Comparison of ENCODE assay signal across 12 cellular contexts in the genomic region with DNA sequence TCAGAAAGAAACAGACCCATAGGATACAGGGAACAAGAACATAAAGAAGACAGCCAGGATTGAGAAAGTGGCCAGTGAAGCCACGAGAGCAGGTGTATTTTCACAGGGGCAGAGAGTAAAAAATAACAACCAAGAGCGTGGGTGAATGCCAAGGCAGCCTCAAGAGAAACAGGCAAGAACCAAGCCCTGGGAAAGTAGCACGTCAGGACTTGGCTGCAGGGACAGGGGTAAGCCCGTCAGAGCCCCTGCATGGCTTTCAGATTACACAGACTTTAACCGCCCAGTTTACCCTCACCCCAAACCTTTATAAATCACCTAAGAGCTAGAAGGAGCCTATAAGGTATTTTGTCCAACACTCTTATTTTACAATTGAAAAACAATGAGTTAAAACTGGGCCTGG. TPM values are rescaled to one million over a fixed set of nuclear protein-coding genes. Genes with fewer than 3 reads are reported as not detected.
A peak's percentile ranks its signal among the peaks of the same experiment; 100 is the strongest.
DNase-seq lines count a peak whose midpoint lies in the region; ATAC-seq lines count a peak whose summit lies in the region.
"Had no signal": no experiment of that assay in that cellular context is flagged by ENCODE, and none has a peak within 500 bp of the region (broad histone marks: within the 10 kb centered on the region; RNA-seq: fewer than 3 reads in every experiment).

No MANE protein-coding gene starts in this region.

- H3K27ac ChIP-seq in CD8-positive, alpha-beta memory T cell (ENCODE audit: low read depth, low read length), result peak overlapping the region; percentile 20
- H3K27ac ChIP-seq in naive thymus-derived CD4-positive, alpha-beta T cell (ENCODE audit: low read depth, low read length), result peak overlapping the region; percentile 96
- H3K27ac ChIP-seq in aorta (ENCODE audit: low read depth in 1 of 2, low read length in 2 of 2), result no peak overlapping the region

- H3K4me3 ChIP-seq in CD8-positive, alpha-beta memory T cell (ENCODE audit: low read length), result peak overlapping the region; percentile 74
- peak overlapping the region; percentile 71 for H3K4me3 ChIP-seq in naive thymus-derived CD4-positive, alpha-beta T cell (ENCODE audit: low read length)
- H3K4me3 ChIP-seq in aorta (ENCODE audit: low read length in 2 of 2), result no peak overlapping the region

- DNase-seq in CD8-positive, alpha-beta memory T cell, result peak in 2 of 5 donors; percentile 39 to 66
- DNase-seq in astrocyte of the hippocampus (ENCODE audit: low read depth, low spot score) (peak; percentile 17), aorta (no peak), NCI-H345 (lab: John Stamatoyannopoulos, UW) (no peak), GDM1 (lab: John Stamatoyannopoulos, UW) (no peak)
- peak in 8 of 9 donors; percentile 36 to 64 (median 55) for DNase-seq in naive thymus-derived CD4-positive, alpha-beta T cell
- DNase-seq: mesendoderm; OCI-M1; posterior cingulate gyrus; stimulated activated CD4-positive, alpha-beta T cell treated with anti-CD3 and anti-CD28 coated beads, Interleukin-2, amount 100 ng/mL, for 24 hours had no signal

- H3K9me3 ChIP-seq in CD8-positive, alpha-beta memory T cell (ENCODE audit: low read length), result no peaks in the 10 kb centered on the region
- no peaks in the 10 kb centered on the region for H3K9me3 ChIP-seq in naive thymus-derived CD4-positive, alpha-beta T cell (ENCODE audit: control insufficient read depth in 2 of 3, low read length in 3 of 3)
- no peaks in the 10 kb centered on the region for H3K9me3 ChIP-seq in aorta (ENCODE audit: control insufficient read depth, low read length)

- H3K4me3 Mint-ChIP-seq in CD8-positive, alpha-beta memory T cell, result peak overlapping the region; percentile 70 to 83 (median 81)
- peak overlapping the region; percentile 90 for H3K4me3 Mint-ChIP-seq in T-helper 1 cell treated with Interleukin-12 subunit alpha and Interleukin-12 subunit beta and Interleukin-4 antibody, amounts not matched to agents 30 μg/mL and 1 μg/mL, for 36 hours
- H3K4me3 Mint-ChIP-seq in naive thymus-derived CD4-positive, alpha-beta T cell, result peak overlapping the region; percentile 83 to 99 (median 91)

- peaks cover 79% of the 10 kb centered on the region for H3K4me1 ChIP-seq in CD8-positive, alpha-beta memory T cell (ENCODE audit: insufficient read depth, low read length)
- H3K4me1 ChIP-seq in naive thymus-derived CD4-positive, alpha-beta T cell (ENCODE audit: control insufficient read depth in 2 of 2, insufficient read depth in 2 of 2, low read length in 2 of 2), result peaks cover 55 to 61% of the 10 kb centered on the region in 2 donors
- H3K4me1 ChIP-seq in aorta (ENCODE audit: control insufficient read depth in 1 of 2, insufficient read depth in 2 of 2, low read length in 2 of 2), result no peaks in the 10 kb centered on the region

- no peaks in the 10 kb centered on the region for H3K27me3 ChIP-seq in CD8-positive, alpha-beta memory T cell (ENCODE audit: insufficient read depth, low read length, poor library complexity, severe bottlenecking)
- no peaks in the 10 kb centered on the region for H3K27me3 ChIP-seq in naive thymus-derived CD4-positive, alpha-beta T cell (ENCODE audit: control insufficient read depth in 2 of 2, insufficient read depth in 2 of 2, low read length in 2 of 2)
- H3K27me3 ChIP-seq in aorta (ENCODE audit: control insufficient read depth in 1 of 2, insufficient read depth in 2 of 2, low read length in 1 of 2), result no peaks in the 10 kb centered on the region

- POLR2A ChIA-PET in CD8-positive, alpha-beta memory T cell (lab: Charles Lee), result interaction anchor here (0.6 to 2.2 kb wide), 5 partner anchors 9 to 43 kb away, joined by 4 to 9 read pairs (median 5); partner anchors contain the start of gene ARL4C
- POLR2A ChIA-PET in naive thymus-derived CD4-positive, alpha-beta T cell (lab: Charles Lee), result interaction anchor here (0.9 to 27.5 kb wide), 19 partner anchors 3 to 163 kb away, joined by 3 to 643 read pairs (median 14); partner anchors contain the start of gene ARL4C

- intact Hi-C loops in naive thymus-derived CD4-positive, alpha-beta T cell (cut with micrococcal nuclease), result no loop called here
- intact Hi-C loops in aorta (cut with DNase I), result no loop called here

- H3K36me3 ChIP-seq in CD8-positive, alpha-beta memory T cell (ENCODE audit: insufficient read depth, low read length), result no peaks in the 10 kb centered on the region
- no peaks in the 10 kb centered on the region for H3K36me3 ChIP-seq in naive thymus-derived CD4-positive, alpha-beta T cell (ENCODE audit: control insufficient read depth in 2 of 3, insufficient read depth in 3 of 3, low read length in 3 of 3)
- H3K36me3 ChIP-seq in aorta (ENCODE audit: control insufficient read depth in 1 of 2, insufficient read depth in 2 of 2, low read length in 1 of 2), result no peaks in the 10 kb centered on the region

- WGBS in aorta, 2 donors, result 54 to 58% methylated on average over 5 of the region's 5 CpGs

- peaks cover 5 to 13% (median 10%) of the 10 kb centered on the region in 3 donors for H3K36me3 Mint-ChIP-seq in CD8-positive, alpha-beta memory T cell
- peaks cover 63% of the 10 kb centered on the region for H3K36me3 Mint-ChIP-seq in T-helper 1 cell treated with Interleukin-12 subunit alpha and Interleukin-12 subunit beta and Interleukin-4 antibody, amounts not matched to agents 30 μg/mL and 1 μg/mL, for 36 hours (ENCODE audit: low read depth)
- H3K36me3 Mint-ChIP-seq in naive thymus-derived CD4-positive, alpha-beta T cell, result peaks cover 10 to 67% (median 40%) of the 10 kb centered on the region in 5 donors

- peak overlapping the region; percentile 83 to 99 (median 90) for H3K27ac Mint-ChIP-seq in CD8-positive, alpha-beta memory T cell
- H3K27ac Mint-ChIP-seq in T-helper 1 cell treated with Interleukin-12 subunit alpha and Interleukin-12 subunit beta and Interleukin-4 antibody, amounts not matched to agents 30 μg/mL and 1 μg/mL, for 36 hours, result peak overlapping the region; percentile 94
- peak overlapping the region; percentile 90 to 100 (median 96) for H3K27ac Mint-ChIP-seq in naive thymus-derived CD4-positive, alpha-beta T cell

- H3K27me3 Mint-ChIP-seq in CD8-positive, alpha-beta memory T cell, result no peaks in the 10 kb centered on the region
- H3K27me3 Mint-ChIP-seq in T-helper 1 cell treated with Interleukin-12 subunit alpha and Interleukin-12 subunit beta and Interleukin-4 antibody, amounts not matched to agents 30 μg/mL and 1 μg/mL, for 36 hours (ENCODE audit: low read depth), result no peaks in the 10 kb centered on the region
- no peaks in the 10 kb centered on the region for H3K27me3 Mint-ChIP-seq in naive thymus-derived CD4-positive, alpha-beta T cell

- H3K4me1 Mint-ChIP-seq in CD8-positive, alpha-beta memory T cell, result peaks cover 58 to 86% (median 81%) of the 10 kb centered on the region in 3 donors
- H3K4me1 Mint-ChIP-seq in T-helper 1 cell treated with Interleukin-12 subunit alpha and Interleukin-12 subunit beta and Interleukin-4 antibody, amounts not matched to agents 30 μg/mL and 1 μg/mL, for 36 hours (ENCODE audit: low read depth), result peaks cover 72% of the 10 kb centered on the region
- peaks cover 30 to 88% (median 75%) of the 10 kb centered on the region in 7 donors for H3K4me1 Mint-ChIP-seq in naive thymus-derived CD4-positive, alpha-beta T cell

- H3K9me3 Mint-ChIP-seq in CD8-positive, alpha-beta memory T cell, result peaks cover 0 to 4% (median 0%) of the 10 kb centered on the region in 5 donors
- H3K9me3 Mint-ChIP-seq in T-helper 1 cell treated with Interleukin-12 subunit alpha and Interleukin-12 subunit beta and Interleukin-4 antibody, amounts not matched to agents 30 μg/mL and 1 μg/mL, for 36 hours, result peaks cover 19% of the 10 kb centered on the region
- peaks cover 0 to 16% (median 3%) of the 10 kb centered on the region in 11 donors for H3K9me3 Mint-ChIP-seq in naive thymus-derived CD4-positive, alpha-beta T cell

- ATAC-seq in naive thymus-derived CD4-positive, alpha-beta T cell, result peak; percentile 30
- ATAC-seq in aorta (ENCODE audit: low FRiP score) (no peak), GM19455 (IDR thresholded peaks at IDR 0.05; ENCODE audit: unreplicated experiment) (no peak)

- CTCF ChIA-PET in CD8-positive, alpha-beta memory T cell (lab: Charles Lee), result interaction anchor here (1.7 to 2.5 kb wide), 3 partner anchors 10 to 30 kb away, joined by 3 to 8 read pairs (median 6); no protein-coding TSS in a partner anchor
- CTCF ChIA-PET in naive thymus-derived CD4-positive, alpha-beta T cell (lab: Charles Lee), result interaction anchor here (1.5 to 3.4 kb wide), 8 partner anchors 11 to 164 kb away, joined by 4 to 17 read pairs (median 7); no protein-coding TSS in a partner anchor

RNA-seq across cellular contexts. Expression of gene ARL4C, which starts 43.7 kb away (rescaled TPM):
- 10 to 100 TPM; 54.0 to 54.7 TPM for total RNA-seq in CD8-positive, alpha-beta memory T cell
- 247 TPM for polyA plus RNA-seq in CD8-positive, alpha-beta memory T cell
- 100 to 1,000 TPM; 200 to 329 (median 290) TPM for total RNA-seq in naive thymus-derived CD4-positive, alpha-beta T cell
- 100 to 1,000 TPM in 1 of 2 donors, 10 to 100 TPM in 1; 90.6 to 115 TPM for polyA plus RNA-seq in naive thymus-derived CD4-positive, alpha-beta T cell
- total RNA-seq in aorta, result 10 to 100 TPM; 10.8 to 12.5 TPM
- polyA plus RNA-seq in aorta, result 1 to 10 TPM; 6.8 to 7.2 TPM

Comparison
In these comparisons a context has a peak if more than half of its experiments do, and no peak if none do; other contexts are left out.
1. DNase-seq: peak in astrocyte of the hippocampus (single experiment) and naive thymus-derived CD4-positive, alpha-beta T cell (8 of 9); none in aorta (0 of 2), NCI-H345 (single experiment) and GDM1 (single experiment).
2. H3K27ac ChIP-seq: peak in CD8-positive, alpha-beta memory T cell (single experiment) and naive thymus-derived CD4-positive, alpha-beta T cell (single experiment); none in aorta (0 of 2).
3. H3K4me3 ChIP-seq: peak in CD8-positive, alpha-beta memory T cell (single experiment) and naive thymus-derived CD4-positive, alpha-beta T cell (single experiment); none in aorta (0 of 2).
4. RNA of gene ARL4C, which starts 43.7 kb away (total RNA-seq): 200 to 329 TPM in naive thymus-derived CD4-positive, alpha-beta T cell and 54.0 to 54.7 TPM in CD8-positive, alpha-beta memory T cell; 10.8 to 12.5 TPM in aorta; every median in the first group is over 4 times any median in the second.
5. Peak in every context shown above with its lines, with median percentiles within 50 percentile points of each other: H3K27ac Mint-ChIP-seq and H3K4me3 Mint-ChIP-seq.